Comparison of ENCODE assay signal across 6 cellular contexts in the genomic region with DNA sequence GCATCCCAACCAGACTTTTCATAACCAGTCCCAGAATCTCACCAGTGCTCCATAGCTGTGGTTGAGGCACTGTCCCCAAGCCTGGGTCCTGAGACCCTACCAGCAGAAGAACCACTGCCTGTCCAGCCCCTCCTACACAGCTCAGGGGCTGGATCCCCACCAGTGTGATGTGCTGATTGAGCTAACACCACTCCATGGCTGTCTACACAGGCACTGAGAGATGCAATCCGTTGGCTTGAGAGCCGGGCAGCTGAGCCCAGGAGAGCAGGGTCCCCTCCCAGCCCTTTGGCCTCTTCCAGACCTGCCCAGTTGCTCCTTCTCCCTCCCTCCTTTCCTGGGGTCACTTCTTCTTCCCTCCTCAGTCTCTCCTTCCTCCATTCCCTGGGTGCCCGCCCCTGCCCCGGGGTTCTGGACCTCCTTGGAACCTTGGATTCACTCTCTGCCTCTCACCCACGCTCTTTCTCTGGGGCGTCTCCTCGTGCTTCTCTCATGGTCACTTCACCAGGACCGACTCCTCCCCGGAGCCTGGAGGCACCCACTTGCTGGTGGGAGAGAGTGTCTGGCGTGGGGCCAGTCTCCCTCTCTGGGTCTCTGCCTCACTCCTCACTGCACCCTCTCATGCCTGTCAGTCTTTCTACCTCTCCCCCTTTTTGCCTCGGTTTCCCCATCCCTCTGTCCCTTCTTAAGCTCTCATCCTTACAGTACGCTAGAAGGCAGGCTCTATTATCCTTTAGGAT.
A peak's percentile ranks its signal among the peaks of the same experiment; 100 is the strongest.
DNase-seq lines count a peak whose midpoint lies in the region; ATAC-seq and TF ChIP-seq lines count a peak whose summit lies in the region.

No MANE protein-coding gene starts in this region.

- no peak for TF ChIP-seq CTCF in foreskin fibroblast (IDR thresholded peaks at IDR 0.05; ENCODE audit: low read depth, low read length)

- no peaks in the 10 kb centered on the region for H3K9me3 Mint-ChIP-seq in T-helper 2 cell treated with Interferon-gamma antibody and Interleukin-4, amounts not matched to agents 5 μg/mL and 100 μg/mL, for 36 hours
- H3K9me3 Mint-ChIP-seq in stimulated activated memory B cell treated with anti-CD40 and anti-IgM and Interleukin-4, amounts not matched to agents 10 μg/mL and 1 μg/mL and 100 μg/mL, for 72 hours, result no peaks in the 10 kb centered on the region

- H3K4me3 ChIP-seq in foreskin fibroblast (ENCODE audit: low read depth in 1 of 2, low read length in 2 of 2), result peak overlapping the region; percentile 30 to 46

- peak; percentile 1 for ATAC-seq in stimulated activated memory B cell treated with anti-CD40 and anti-IgM and Interleukin-4, amounts not matched to agents 10 μg/mL and 1 μg/mL and 100 μg/mL, for 72 hours
- ATAC-seq in GM21576 (IDR thresholded peaks at IDR 0.05; ENCODE audit: unreplicated experiment), result no peak

- peak overlapping the region; percentile 74 for H3K27ac Mint-ChIP-seq in T-helper 2 cell treated with Interferon-gamma antibody and Interleukin-4, amounts not matched to agents 5 μg/mL and 100 μg/mL, for 36 hours
- peak overlapping the region; percentile 74 for H3K27ac Mint-ChIP-seq in stimulated activated memory B cell treated with anti-CD40 and anti-IgM and Interleukin-4, amounts not matched to agents 10 μg/mL and 1 μg/mL and 100 μg/mL, for 72 hours

- H3K27me3 Mint-ChIP-seq in T-helper 2 cell treated with Interferon-gamma antibody and Interleukin-4, amounts not matched to agents 5 μg/mL and 100 μg/mL, for 36 hours (ENCODE audit: low read depth), result no peaks in the 10 kb centered on the region
- no peaks in the 10 kb centered on the region for H3K27me3 Mint-ChIP-seq in stimulated activated memory B cell treated with anti-CD40 and anti-IgM and Interleukin-4, amounts not matched to agents 10 μg/mL and 1 μg/mL and 100 μg/mL, for 72 hours

- peaks cover 12% of the 10 kb centered on the region for H3K36me3 Mint-ChIP-seq in T-helper 2 cell treated with Interferon-gamma antibody and Interleukin-4, amounts not matched to agents 5 μg/mL and 100 μg/mL, for 36 hours (ENCODE audit: low read depth)
- peaks cover 10% of the 10 kb centered on the region for H3K36me3 Mint-ChIP-seq in stimulated activated memory B cell treated with anti-CD40 and anti-IgM and Interleukin-4, amounts not matched to agents 10 μg/mL and 1 μg/mL and 100 μg/mL, for 72 hours

- no peak for DNase-seq in T-helper 2 cell treated with Interferon-gamma antibody and Interleukin-4, amounts not matched to agents 5 μg/mL and 100 μg/mL, for 36 hours (ENCODE audit: low spot score)
- no peak for DNase-seq in T-helper 2 cell
- DNase-seq in foreskin fibroblast, result peak in 1 of 2 donors; percentile 51
- DNase-seq in Kasumi-1 (lab: John Stamatoyannopoulos, UW), result no peak

- H3K4me1 Mint-ChIP-seq in T-helper 2 cell treated with Interferon-gamma antibody and Interleukin-4, amounts not matched to agents 5 μg/mL and 100 μg/mL, for 36 hours (ENCODE audit: low read depth), result peaks cover 34% of the 10 kb centered on the region
- H3K4me1 Mint-ChIP-seq in stimulated activated memory B cell treated with anti-CD40 and anti-IgM and Interleukin-4, amounts not matched to agents 10 μg/mL and 1 μg/mL and 100 μg/mL, for 72 hours, result peaks cover 64% of the 10 kb centered on the region

- H3K4me3 Mint-ChIP-seq in T-helper 2 cell treated with Interferon-gamma antibody and Interleukin-4, amounts not matched to agents 5 μg/mL and 100 μg/mL, for 36 hours, result peak overlapping the region; percentile 58
- H3K4me3 Mint-ChIP-seq in stimulated activated memory B cell treated with anti-CD40 and anti-IgM and Interleukin-4, amounts not matched to agents 10 μg/mL and 1 μg/mL and 100 μg/mL, for 72 hours, result peak overlapping the region; percentile 42
